35 cellular contexts compared by ENCODE assay signal in genomic region chr18:56990678-56991077, GRCh38.
"Had no signal": no experiment of that assay in that cellular context is flagged by ENCODE, and none has a peak within 500 bp of the region (broad histone marks: within the 10 kb centered on the region; RNA-seq: fewer than 3 reads in every experiment).

No MANE protein-coding gene starts in this region.

- H3K4me1 Mint-ChIP-seq: activated B cell treated with CpG ODN at 0.5 μM for 24 hours; activated naive CD8-positive, alpha-beta T cell treated with anti-CD3 and anti-CD28 coated beads for 36 hours had no signal

- DNase-seq: activated B cell treated with CpG ODN at 0.5 μM for 24 hours; activated CD4-positive, alpha-beta memory T cell treated with anti-CD3 and anti-CD28 coated beads for 36 hours; activated CD4-positive, alpha-beta T cell treated with anti-CD3 and anti-CD28 coated beads for 4 hours; activated CD4-positive, alpha-beta T cell treated with anti-CD3 and anti-CD28 coated beads, Interleukin-2, amount 10 ng/mL, durations not matched to agents 24 days and 14 days; activated CD4-positive, alpha-beta T cell treated with anti-CD3 and anti-CD28 coated beads, Interleukin-2, amount 50 U/mL, for 1 hour; activated CD4-positive, alpha-beta T cell treated with anti-CD3 and anti-CD28 coated beads, Interleukin-2, amount 50 U/mL, for 4 hours; activated CD4-positive, CD25-positive, alpha-beta regulatory T cell treated with anti-CD3 and anti-CD28 coated beads, Interleukin-2, amount 50 U/mL, for 72 hours; activated CD8-positive, alpha-beta memory T cell treated with anti-CD3 and anti-CD28 coated beads, Interleukin-2, amount 50 U/mL, for 4 hours; activated CD8-positive, alpha-beta T cell treated with anti-CD3 and anti-CD28 coated beads for 36 hours; activated effector memory CD4-positive, alpha-beta T cell treated with anti-CD3 and anti-CD28 coated beads, Interleukin-2, amount 50 U/mL, for 16 hours; activated gamma-delta T cell treated with Interleukin-2 at 50 U/mL for 16 hours; activated naive CD4-positive, alpha-beta T cell; activated naive CD4-positive, alpha-beta T cell treated with anti-CD3 and anti-CD28 coated beads for 36 hours; activated naive CD4-positive, alpha-beta T cell treated with anti-CD3 and anti-CD28 coated beads, Interleukin-2, amount 50 U/mL, for 16 hours; activated naive CD8-positive, alpha-beta T cell treated with anti-CD3 and anti-CD28 coated beads for 36 hours; activated T-cell treated with anti-CD3 and anti-CD28 coated beads for 4 hours; activated T-cell treated with anti-CD3 and anti-CD28 coated beads, Interleukin-2, amount 50 U/mL, for 1 hour; activated T-cell treated with anti-CD3 and anti-CD28 coated beads, Interleukin-2, amount 50 U/mL, for 48 hours; adrenal gland; amniotic stem cell; aorta; body of pancreas; brain microvascular endothelial cell; central memory CD4-positive, alpha-beta T cell; T-helper 2 cell; T-helper 9 cell had no signal

- H3K36me3 Mint-ChIP-seq: activated naive CD4-positive, alpha-beta T cell treated with anti-CD3 and anti-CD28 coated beads, Interleukin-2, amount 50 U/mL, for 72 hours had no signal

- H3K9me3 Mint-ChIP-seq: activated CD4-positive, alpha-beta memory T cell treated with anti-CD3 and anti-CD28 coated beads for 36 hours; activated CD4-positive, alpha-beta T cell treated with anti-CD3 and anti-CD28 coated beads, Interleukin-2, amount 10 ng/mL, durations not matched to agents 24 days and 14 days; activated CD8-positive, alpha-beta T cell treated with anti-CD3 and anti-CD28 coated beads for 36 hours; activated naive CD4-positive, alpha-beta T cell treated with anti-CD3 and anti-CD28 coated beads, Interleukin-2, amount 50 U/mL, for 72 hours; activated naive CD8-positive, alpha-beta T cell treated with anti-CD3 and anti-CD28 coated beads for 36 hours; activated T-helper 1 cell treated with anti-CD3 and anti-CD28 coated beads, Interleukin-12 subunit alpha, Interleukin-12 subunit beta, Interleukin-2, Interleukin-4 antibody, amounts not matched to agents 30 ng/mL and 10 ng/mL and 1 ng/mL, durations not matched to agents 14 hours and 24 hours and 36 hours; activated T-helper 17 cell treated with anti-CD3 and anti-CD28 coated beads, Interleukin-2, amount 50 U/mL, for 72 hours; T-helper 2 cell treated with Interferon-gamma antibody and Interleukin-4, amounts not matched to agents 5 μg/mL and 100 μg/mL, for 36 hours had no signal

- H3K4me3 ChIP-seq: adrenal gland, body of pancreas, breast epithelium had no signal

- H3K4me1 ChIP-seq: adrenal gland, body of pancreas, breast epithelium had no signal

- H3K27me3 ChIP-seq: adrenal gland, body of pancreas, brain microvascular endothelial cell, breast epithelium had no signal

- H3K36me3 ChIP-seq: adrenal gland, brain microvascular endothelial cell, breast epithelium had no signal

- H3K9me3 ChIP-seq: adrenal gland, body of pancreas, breast epithelium had no signal

- H3K4me3 Mint-ChIP-seq: activated B cell treated with CpG ODN at 0.5 μM for 24 hours; activated CD4-positive, alpha-beta memory T cell treated with anti-CD3 and anti-CD28 coated beads for 36 hours; activated CD4-positive, alpha-beta T cell treated with anti-CD3 and anti-CD28 coated beads, Interleukin-2, amount 10 ng/mL, durations not matched to agents 24 days and 14 days; activated CD8-positive, alpha-beta T cell treated with anti-CD3 and anti-CD28 coated beads for 36 hours; activated naive CD4-positive, alpha-beta T cell treated with anti-CD3 and anti-CD28 coated beads for 36 hours; activated naive CD8-positive, alpha-beta T cell treated with anti-CD3 and anti-CD28 coated beads for 36 hours; activated T-helper 1 cell treated with anti-CD3 and anti-CD28 coated beads, Interleukin-12 subunit alpha, Interleukin-12 subunit beta, Interleukin-2, Interleukin-4 antibody, amounts not matched to agents 30 ng/mL and 10 ng/mL and 1 ng/mL, durations not matched to agents 14 hours and 24 hours and 36 hours; activated T-helper 17 cell treated with anti-CD3 and anti-CD28 coated beads, Interleukin-2, amount 50 U/mL, for 72 hours; T-helper 2 cell treated with Interferon-gamma antibody and Interleukin-4, amounts not matched to agents 5 μg/mL and 100 μg/mL, for 36 hours had no signal

- FAIRE-seq: astrocyte, colon, TTC549 had no signal

- H3K27ac Mint-ChIP-seq: activated B cell treated with CpG ODN at 0.5 μM for 24 hours; activated CD4-positive, alpha-beta memory T cell treated with anti-CD3 and anti-CD28 coated beads for 36 hours; activated CD4-positive, alpha-beta T cell treated with anti-CD3 and anti-CD28 coated beads, Interleukin-2, amount 10 ng/mL, durations not matched to agents 24 days and 14 days; activated CD8-positive, alpha-beta T cell treated with anti-CD3 and anti-CD28 coated beads for 36 hours; activated naive CD4-positive, alpha-beta T cell treated with anti-CD3 and anti-CD28 coated beads for 36 hours; activated naive CD4-positive, alpha-beta T cell treated with anti-CD3 and anti-CD28 coated beads, Interleukin-2, amount 50 U/mL, for 72 hours; activated naive CD8-positive, alpha-beta T cell treated with anti-CD3 and anti-CD28 coated beads for 36 hours; activated T-helper 1 cell treated with anti-CD3 and anti-CD28 coated beads, Interleukin-12 subunit alpha, Interleukin-12 subunit beta, Interleukin-2, Interleukin-4 antibody, amounts not matched to agents 30 ng/mL and 10 ng/mL and 1 ng/mL, durations not matched to agents 14 hours and 24 hours and 36 hours; activated T-helper 17 cell treated with anti-CD3 and anti-CD28 coated beads, Interleukin-2, amount 50 U/mL, for 72 hours; T-helper 2 cell treated with Interferon-gamma antibody and Interleukin-4, amounts not matched to agents 5 μg/mL and 100 μg/mL, for 36 hours had no signal

- ATAC-seq: activated CD8-positive, alpha-beta T cell treated with anti-CD3 and anti-CD28 coated beads for 36 hours; activated naive CD4-positive, alpha-beta T cell treated with anti-CD3 and anti-CD28 coated beads, Interleukin-2, amount 50 U/mL, for 72 hours; activated T-helper 17 cell treated with anti-CD3 and anti-CD28 coated beads, Interleukin-2, amount 50 U/mL, for 72 hours; body of pancreas had no signal

- H3K27me3 Mint-ChIP-seq: activated B cell treated with CpG ODN at 0.5 μM for 24 hours; activated CD4-positive, alpha-beta memory T cell treated with anti-CD3 and anti-CD28 coated beads for 36 hours; activated CD4-positive, alpha-beta T cell treated with anti-CD3 and anti-CD28 coated beads, Interleukin-2, amount 10 ng/mL, durations not matched to agents 24 days and 14 days; activated CD8-positive, alpha-beta T cell treated with anti-CD3 and anti-CD28 coated beads for 36 hours; activated naive CD8-positive, alpha-beta T cell treated with anti-CD3 and anti-CD28 coated beads for 36 hours; activated T-helper 17 cell treated with anti-CD3 and anti-CD28 coated beads, Interleukin-2, amount 50 U/mL, for 72 hours had no signal

- H3K27ac ChIP-seq: adrenal gland, body of pancreas, brain microvascular endothelial cell, breast epithelium, VCaP had no signal
